ENCODE assay signal across 30 cellular contexts in genomic region chr3:41593760-41594159, GRCh38.
DNase-seq lines count a peak whose midpoint lies in the region; ATAC-seq and TF ChIP-seq lines count a peak whose summit lies in the region.
"Had no signal": no experiment of that assay in that cellular context is flagged by ENCODE, and none has a peak within 500 bp of the region (broad histone marks: within the 10 kb centered on the region; RNA-seq: fewer than 3 reads in every experiment).

No MANE protein-coding gene starts in this region.

- H3K9me3 Mint-ChIP-seq in GM23338, result no peaks in the 10 kb centered on the region
- H3K9me3 Mint-ChIP-seq in progenitor cell of endocrine pancreas (ENCODE audit: low read depth), result no peaks in the 10 kb centered on the region
- H3K9me3 Mint-ChIP-seq: CD4-positive, alpha-beta memory T cell; CD4-positive, alpha-beta T cell; CD8-positive, alpha-beta memory T cell; CD8-positive, alpha-beta T cell had no signal

- no peak overlapping the region for H3K4me3 ChIP-seq in GM23338
- H3K4me3 ChIP-seq: A549; BLaER1; BLaER1 treated with 17β-estradiol and CSF1 and Interleukin-3, amounts not matched to agents 10 nM and 100 nM had no signal

- 0 out of 2 replicates have a peak, but pooled peaks cover 4% of the 10 kb centered on the region for H3K4me1 ChIP-seq in GM23338 (ENCODE audit: insufficient read depth)
- no peaks in the 10 kb centered on the region for H3K4me1 ChIP-seq in foreskin keratinocyte
- H3K4me1 ChIP-seq: A549, BE2C, Caco-2 had no signal

- H3K4me3 Mint-ChIP-seq in GM23338 (no peak overlapping the region), progenitor cell of endocrine pancreas (ENCODE audit: low read depth) (no peak overlapping the region)
- H3K4me3 Mint-ChIP-seq: B cell; CD14-positive monocyte; CD4-positive, alpha-beta memory T cell; CD4-positive, alpha-beta T cell; CD4-positive, CD25-positive, alpha-beta regulatory T cell; CD8-positive, alpha-beta memory T cell; CD8-positive, alpha-beta T cell had no signal

- no peak overlapping the region for H3K4me2 ChIP-seq in GM23338
- H3K4me2 ChIP-seq: A549 had no signal

- H3K27me3 ChIP-seq in GM23338 (ENCODE audit: insufficient read depth) (no peaks in the 10 kb centered on the region), foreskin keratinocyte (no peaks in the 10 kb centered on the region)
- H3K27me3 ChIP-seq: BE2C; BLaER1; BLaER1 treated with 17β-estradiol and CSF1 and Interleukin-3, amounts not matched to agents 10 nM and 100 nM had no signal

- H3K36me3 Mint-ChIP-seq in GM23338 (ENCODE audit: low read depth) (no peaks in the 10 kb centered on the region), progenitor cell of endocrine pancreas (ENCODE audit: insufficient read depth) (no peaks in the 10 kb centered on the region)
- H3K36me3 Mint-ChIP-seq: CD14-positive monocyte had no signal

- no peaks in the 10 kb centered on the region for H3K79me2 ChIP-seq in GM23338 (replicated peaks; ENCODE audit: insufficient read depth)

- no peak overlapping the region for H3K27ac ChIP-seq in GM23338 (ENCODE audit: low read depth)
- H3K27ac ChIP-seq in foreskin keratinocyte, result no peak overlapping the region
- H3K27ac ChIP-seq: 22Rv1; A549; BLaER1; BLaER1 treated with 17β-estradiol and CSF1 and Interleukin-3, amounts not matched to agents 10 nM and 100 nM; C4-2B had no signal

- peaks cover 3% of the 10 kb centered on the region; the same call in 1 of the 2 replicates for H3K9me2 ChIP-seq in GM23338 (ENCODE audit: insufficient read depth)

- H3K27ac Mint-ChIP-seq in GM23338 (no peak overlapping the region), progenitor cell of endocrine pancreas (peak overlapping the region; percentile 37)
- H3K27ac Mint-ChIP-seq: B cell; CD14-positive monocyte; CD4-positive, alpha-beta T cell; CD4-positive, CD25-positive, alpha-beta regulatory T cell; CD8-positive, alpha-beta memory T cell; CD8-positive, alpha-beta T cell had no signal

- H4K20me1 ChIP-seq in GM23338 (replicated peaks; ENCODE audit: insufficient read depth), result no peaks in the 10 kb centered on the region; the same call in 1 of the 2 replicates
- H4K20me1 ChIP-seq: BLaER1; BLaER1 treated with 17β-estradiol and CSF1 and Interleukin-3, amounts not matched to agents 10 nM and 100 nM had no signal

- H3K36me3 ChIP-seq in GM23338 (ENCODE audit: insufficient read depth), result no peaks in the 10 kb centered on the region
- H3K36me3 ChIP-seq: BE2C; BLaER1; BLaER1 treated with 17β-estradiol and CSF1 and Interleukin-3, amounts not matched to agents 10 nM and 100 nM had no signal

- H3K4me1 Mint-ChIP-seq in GM23338 (peaks cover 15% of the 10 kb centered on the region; the same call in 2 of the 3 replicates), progenitor cell of endocrine pancreas (ENCODE audit: low read depth) (peaks cover 3% of the 10 kb centered on the region)
- H3K4me1 Mint-ChIP-seq: CD8-positive, alpha-beta memory T cell had no signal

- no peak for TF ChIP-seq CTCF in GM23338 (conservative IDR thresholded peaks at IDR 0.05; ENCODE audit: low read depth in 2 of 2)
- TF ChIP-seq CTCF in progenitor cell of endocrine pancreas (IDR thresholded peaks at IDR 0.05; ENCODE audit: unreplicated experiment), result no peak
- no peak for TF ChIP-seq CTCF in foreskin keratinocyte (conservative IDR thresholded peaks at IDR 0.05)

- H3F3A ChIP-seq in GM23338 (replicated peaks; ENCODE audit: low read depth), result no peaks in the 10 kb centered on the region

- H3K27me3 Mint-ChIP-seq in GM23338 (ENCODE audit: insufficient read depth, low read depth, poor library complexity) (peaks cover 2% of the 10 kb centered on the region), progenitor cell of endocrine pancreas (no peaks in the 10 kb centered on the region)
- H3K27me3 Mint-ChIP-seq: B cell; CD4-positive, alpha-beta memory T cell; CD4-positive, alpha-beta T cell; CD4-positive, CD25-positive, alpha-beta regulatory T cell; CD8-positive, alpha-beta memory T cell had no signal

- no peak overlapping the region for H2AFZ ChIP-seq in GM23338

- DNase-seq in GM23338 (ENCODE audit: low spot score) (no peak), progenitor cell of endocrine pancreas (ENCODE audit: low spot score, unreplicated experiment) (no peak), C1 segment of cervical spinal cord (lab: John Stamatoyannopoulos, UW) (no peak), foreskin keratinocyte (no peak)
- DNase-seq: 8988T; ACHN; AML-193; BE2C; Caco-2; Calu3; CD4-positive, alpha-beta memory T cell; CD4-positive, alpha-beta T cell; CD4-positive, CD25-positive, alpha-beta regulatory T cell; CD8-positive, alpha-beta memory T cell; CD8-positive, alpha-beta T cell; COR-L47; DMS 273 treated with DMSO at 0.1 percent for 48 hours; DMS153; DMS53; DMS79; DMS79 treated with DMSO at 0.1 percent for 48 hours; DND-41; EL had no signal

- ATAC-seq in GM23338 (peak; percentile 57), foreskin keratinocyte (no peak)
- ATAC-seq: A549; CD8-positive, alpha-beta T cell had no signal

TF ChIP-seq in GM23338, 12 proteins besides CTCF, POLR2A, EP300 and RAD21 (continues in another document):
- TF ChIP-seq ZNF462 (CRISPR knock-in tag; IDR thresholded peaks at IDR 0.05), result no peak
